In genomic region chr3:114152519-114153151, GRCh38 we compare ENCODE assay signal across 8 cellular contexts. TPM values are rescaled to one million over a fixed set of nuclear protein-coding genes. Genes with fewer than 3 reads are reported as not detected.
DNase-seq lines count a peak whose midpoint lies in the region; ATAC-seq and TF ChIP-seq lines count a peak whose summit lies in the region.

No MANE protein-coding gene starts in this region.

- H3K36me3 ChIP-seq in thoracic aorta: no peaks in the 10 kb centered on the region

- H3K4me3 ChIP-seq in HFF-Myc (replicated peaks; ENCODE audit: low read depth, low read length) (peak overlapping the region; percentile 39), thoracic aorta (peak overlapping the region; percentile 75)

- H3K9me3 ChIP-seq in thoracic aorta: no peaks in the 10 kb centered on the region

- TF ChIP-seq CTCF in HFF-Myc (IDR thresholded peaks at IDR 0.05; ENCODE audit: low read depth, low read length, missing control alignments) (peak; percentile 89), osteocyte (IDR thresholded peaks at IDR 0.05) (peak; percentile 88), thoracic aorta (IDR thresholded peaks at IDR 0.05) (peak; percentile 84)

- H3K27ac ChIP-seq in thoracic aorta: peak overlapping the region in 1 of 2 donors; percentile 59

- DNase-seq in GM04503 (ENCODE audit: low read depth) (peak; percentile 21), HFF-Myc (ENCODE audit: extremely low read depth, low read depth) (peak; percentile 30), MV-4-11 (lab: John Stamatoyannopoulos, UW) (peak; percentile 11), SK-MEL-5 (ENCODE audit: low read depth, low spot score) (peak; percentile 71), glomerular visceral epithelial cell (ENCODE audit: extremely low spot score) (peak; percentile 84), osteocyte (ENCODE audit: extremely low spot score, unreplicated experiment) (peak; percentile 92), thoracic aorta (ENCODE audit: low spot score) (peak; percentile 30)
- DNase-seq in activated naive CD4-positive, alpha-beta T cell treated with anti-CD3 and anti-CD28 coated beads for 36 hours: peak; percentile 90

- H3K36me3 Mint-ChIP-seq in activated naive CD4-positive, alpha-beta T cell treated with anti-CD3 and anti-CD28 coated beads for 36 hours (ENCODE audit: low read depth): no peaks in the 10 kb centered on the region
- H3K36me3 Mint-ChIP-seq in osteocyte (ENCODE audit: unreplicated experiment): no peaks in the 10 kb centered on the region

- no peaks in the 10 kb centered on the region for H3K27me3 ChIP-seq in thoracic aorta (replicated peaks; ENCODE audit: insufficient read depth)

- no peaks in the 10 kb centered on the region for H3K9me3 Mint-ChIP-seq in activated naive CD4-positive, alpha-beta T cell treated with anti-CD3 and anti-CD28 coated beads for 36 hours
- no peaks in the 10 kb centered on the region for H3K9me3 Mint-ChIP-seq in osteocyte (ENCODE audit: unreplicated experiment)

- CTCF ChIA-PET in activated naive CD4-positive, alpha-beta T cell treated with anti-CD3 and anti-CD28 coated beads for 36 hours (lab: Charles Lee): interaction anchor here (0.6 to 1.8 kb wide), 18 partner anchors 9 to 266 kb away, joined by 3 to 7 read pairs (median 3); no protein-coding TSS in a partner anchor

- peaks cover 0 to 14% of the 10 kb centered on the region in 2 donors for H3K4me1 ChIP-seq in thoracic aorta (ENCODE audit: control insufficient read depth in 1 of 2, low read depth in 2 of 2)

- intact Hi-C loops in activated naive CD4-positive, alpha-beta T cell treated with anti-CD3 and anti-CD28 coated beads for 36 hours (cut with micrococcal nuclease): loop anchor here (1.0 to 10.0 kb wide), 10 partner anchors 61 to 1012 kb away; partner anchors contain the start of gene GRAMD1C

- no peaks in the 10 kb centered on the region for H3K27me3 Mint-ChIP-seq in activated naive CD4-positive, alpha-beta T cell treated with anti-CD3 and anti-CD28 coated beads for 36 hours (ENCODE audit: low read depth)
- H3K27me3 Mint-ChIP-seq in osteocyte (ENCODE audit: unreplicated experiment): peaks cover 55% of the 10 kb centered on the region

- peak overlapping the region; percentile 53 for H3K27ac Mint-ChIP-seq in activated naive CD4-positive, alpha-beta T cell treated with anti-CD3 and anti-CD28 coated beads for 36 hours
- no peak overlapping the region for H3K27ac Mint-ChIP-seq in osteocyte (ENCODE audit: unreplicated experiment)

- peak; percentile 81 for ATAC-seq in thoracic aorta (ENCODE audit: insufficient number of reproducible peaks, low FRiP score, low read depth)

- H3K4me1 Mint-ChIP-seq in activated naive CD4-positive, alpha-beta T cell treated with anti-CD3 and anti-CD28 coated beads for 36 hours (ENCODE audit: low read depth): no peaks in the 10 kb centered on the region
- H3K4me1 Mint-ChIP-seq in osteocyte (ENCODE audit: unreplicated experiment): peaks cover 10% of the 10 kb centered on the region

- in situ Hi-C loops in SK-MEL-5 (cut with HindIII; ENCODE audit: low pct_unique_long_range_greater_than_20kb, low sequenced_read_pairs): no loop called here

- H3K4me3 Mint-ChIP-seq in activated naive CD4-positive, alpha-beta T cell treated with anti-CD3 and anti-CD28 coated beads for 36 hours: peak overlapping the region; percentile 43
- H3K4me3 Mint-ChIP-seq in osteocyte (ENCODE audit: unreplicated experiment): peak overlapping the region; percentile 44

RNA-seq across cellular contexts. Expression of gene DRD3, which starts 26.2 kb away (rescaled TPM):
- not detected in 2 replicates for total RNA-seq in SK-MEL-5 (2014; rRNA removed; shearing (Covaris generic))
- polyA plus RNA-seq in SK-MEL-5 (2015; cell fraction: cytosol; rRNA removed): not detected in 2 replicates
- polyA plus RNA-seq in SK-MEL-5 (2015; cell fraction: nucleus; rRNA removed): not detected in 2 replicates
- total RNA-seq in activated naive CD4-positive, alpha-beta T cell treated with anti-CD3 and anti-CD28 coated beads for 36 hours: not detected
- total RNA-seq in osteocyte (not detected in 2 replicates), thoracic aorta (not detected)

Comparison
In these comparisons a context has a peak if more than half of its experiments do, and no peak if none do; other contexts are left out.
1. DNase-seq: peak in every context shown above with its lines; median percentile 92 in osteocyte; 90 in activated naive CD4-positive, alpha-beta T cell treated with anti-CD3 and anti-CD28 coated beads for 36 hours; 84 in glomerular visceral epithelial cell; 71 in SK-MEL-5; 30 in HFF-Myc; 30 in thoracic aorta; 21 in GM04503; 11 in MV-4-11.